Comparison of ENCODE assay signal across 18 cellular contexts in genomic region chr2:10913501-10914271, GRCh38. TPM values are rescaled to one million over a fixed set of nuclear protein-coding genes. Genes with fewer than 3 reads are reported as not detected.
DNase-seq lines count a peak whose midpoint lies in the region; ATAC-seq, FAIRE-seq and TF ChIP-seq lines count a peak whose summit lies in the region.
"Had no signal": no experiment of that assay in that cellular context is flagged by ENCODE, and none has a peak within 500 bp of the region (broad histone marks: within the 10 kb centered on the region; RNA-seq: fewer than 3 reads in every experiment).

No MANE protein-coding gene starts in this region.

- H3K23ac ChIP-seq in IMR-90 (ENCODE audit: low read depth, low read length) (no peak overlapping the region), neuronal stem cell (ENCODE audit: low read depth, low read length, poor library complexity) (peak overlapping the region; percentile 58)

- intact Hi-C loops in IMR-90 (cut with micrococcal nuclease), result loop anchor here (5.0 kb wide), 1 partner anchor 81 kb away; no protein-coding TSS in a partner anchor

- no peaks in the 10 kb centered on the region for H3K9me3 Mint-ChIP-seq in endothelial cell (ENCODE audit: unreplicated experiment)
- H3K9me3 Mint-ChIP-seq: CD8-positive, alpha-beta T cell had no signal

- dilution Hi-C loops in IMR-90 (cut with HindIII; ENCODE audit: low sequenced_read_pairs, unreplicated experiment), result no loop called here

- peak in 1 of 2 experiments; percentile 25; a peak in 3 of 6 replicates for ATAC-seq in A549
- no peak for ATAC-seq in IMR-90 (ENCODE audit: low read depth)
- no peak for ATAC-seq in GM21515 (IDR thresholded peaks at IDR 0.05; ENCODE audit: unreplicated experiment)
- ATAC-seq: CD8-positive, alpha-beta T cell had no signal

- no peak for DNase-seq in A549 (ENCODE audit: low read depth in 1 of 2, low spot score in 1 of 2)
- DNase-seq in IMR-90, result no peak
- DNase-seq in endothelial cell (ENCODE audit: low spot score), result no peak
- DNase-seq in neuronal stem cell (ENCODE audit: low spot score), result no peak
- DNase-seq in AG08396 (ENCODE audit: low spot score), result no peak
- DNase-seq in SKM-1 treated with dmso at 0.1 percent for 144 hours (lab: John Stamatoyannopoulos, UW; ENCODE audit: unreplicated experiment), result no peak
- DNase-seq in NCI-H1048 (lab: John Stamatoyannopoulos, UW), result no peak
- DNase-seq: activated CD4-positive, alpha-beta T cell treated with anti-CD3 and anti-CD28 coated beads for 1 hour; CD8-positive, alpha-beta T cell; central memory CD4-positive, alpha-beta T cell; DMS79; effector CD8-positive, alpha-beta T cell; NCI-H1930; NCI-H446 treated with DMSO at 0.1 percent for 48 hours; uterus had no signal

- H2BK12ac ChIP-seq in neuronal stem cell (ENCODE audit: low read length), result no peak overlapping the region

- FAIRE-seq in A549 (lab: Jason Lieb, UNC), result no peak

- H3K36me3 ChIP-seq in IMR-90 (ENCODE audit: control insufficient read depth, insufficient read depth, low read length) (no peaks in the 10 kb centered on the region), neuronal stem cell (replicated peaks in 1 of 2; ENCODE audit: control insufficient read depth in 2 of 2, insufficient read depth in 2 of 2, low read length in 2 of 2) (no peaks in the 10 kb centered on the region)
- H3K36me3 ChIP-seq: heart left ventricle, uterus had no signal

- H4K20me1 ChIP-seq in IMR-90 (ENCODE audit: insufficient read depth, low read length), result no peaks in the 10 kb centered on the region

- H2BK5ac ChIP-seq in IMR-90 (ENCODE audit: low read depth, low read length, poor library complexity, severe bottlenecking) (no peak overlapping the region), neuronal stem cell (ENCODE audit: low read length) (no peak overlapping the region)

- BruUV-seq in IMR-90 (replicated peaks; lab: Mats Ljungman, UMichigan), result no TSS peak

- H3K27ac ChIP-seq in A549, result 0 out of 6 replicates have a peak overlapping the region, but pooled peaks of 1 of the 2 experiments have one; percentile 34
- H3K27ac ChIP-seq in IMR-90 (ENCODE audit: insufficient read depth, low read length), result no peak overlapping the region
- H3K27ac ChIP-seq in neuronal stem cell (replicated peaks; ENCODE audit: low read length), result no peak overlapping the region
- H3K27ac ChIP-seq: heart left ventricle, uterus had no signal

- H3K4me2 ChIP-seq in A549 (peak overlapping the region; percentile 25; the same call in 1 of the 3 replicates), IMR-90 (ENCODE audit: low read depth, low read length) (no peak overlapping the region), neuronal stem cell (ENCODE audit: insufficient read depth, low read length, poor library complexity, severe bottlenecking) (no peak overlapping the region)

- H2BK20ac ChIP-seq in IMR-90 (ENCODE audit: low read depth, low read length), result no peak overlapping the region

- peak overlapping the region; percentile 47 for H2AK9ac ChIP-seq in IMR-90 (replicated peaks; ENCODE audit: low read depth, low read length, poor library complexity)

- H3K4me3 ChIP-seq in A549 (no peak overlapping the region), IMR-90 (ENCODE audit: insufficient read depth, low read depth, low read length) (no peak overlapping the region), neuronal stem cell (ENCODE audit: low read length in 2 of 2) (no peak overlapping the region)
- H3K4me3 ChIP-seq: heart left ventricle, uterus had no signal

- H4K8ac ChIP-seq in IMR-90 (ENCODE audit: low read depth in 2 of 2, low read length in 2 of 2), result no peak overlapping the region
- H4K8ac ChIP-seq in neuronal stem cell (ENCODE audit: low read depth, low read length), result no peak overlapping the region

- H3K79me1 ChIP-seq in IMR-90 (ENCODE audit: low read depth in 1 of 2, low read length in 2 of 2) (peaks cover 0 to 28% of the 10 kb centered on the region in 2 experiments; a peak in 2 of 4 replicates), neuronal stem cell (ENCODE audit: low read depth, low read length) (no peaks in the 10 kb centered on the region)

- no peak for TF ChIP-seq EP300 in A549 (IDR thresholded peaks at IDR 0.05)

- POLR2A ChIA-PET in A549 (lab: Yijun Ruan, JAX), result no interaction called here
- POLR2A ChIA-PET in IMR-90 (lab: Charles Lee; ENCODE audit: unreplicated experiment), result no interaction called here

- no peak overlapping the region for H3K18ac ChIP-seq in IMR-90 (ENCODE audit: low read depth, low read length)
- H3K18ac ChIP-seq in neuronal stem cell (ENCODE audit: low read length), result peak overlapping the region; percentile 58

- H3K4me1 ChIP-seq in A549, result peaks cover 13% of the 10 kb centered on the region
- peaks cover 2% of the 10 kb centered on the region; the same call in 1 of the 2 replicates for H3K4me1 ChIP-seq in IMR-90 (ENCODE audit: control insufficient read depth, insufficient read depth, low read length)
- peaks cover 8 to 11% of the 10 kb centered on the region in 2 donors for H3K4me1 ChIP-seq in neuronal stem cell (ENCODE audit: control insufficient read depth in 2 of 2, insufficient read depth in 1 of 2, low read depth in 1 of 2, low read length in 2 of 2)
- H3K4me1 ChIP-seq: uterus had no signal

- TF ChIP-seq CTCF in A549 (IDR thresholded peaks at IDR 0.05) (no peak), IMR-90 (conservative IDR thresholded peaks at IDR 0.05; ENCODE audit: low read depth, low read length) (no peak), endothelial cell (IDR thresholded peaks at IDR 0.05; ENCODE audit: unreplicated experiment) (no peak)

- TF ChIP-seq POLR2A in A549 (IDR thresholded peaks at IDR 0.05; ENCODE audit: low read length) (no peak), IMR-90 (IDR thresholded peaks at IDR 0.05; ENCODE audit: low read depth, low read length) (no peak)

- peaks cover 24% of the 10 kb centered on the region for H3K27me3 Mint-ChIP-seq in endothelial cell (ENCODE audit: unreplicated experiment)

- peaks cover 7% of the 10 kb centered on the region for H3K9me1 ChIP-seq in IMR-90 (ENCODE audit: insufficient read depth, low read length)

- H2BK120ac ChIP-seq in IMR-90 (ENCODE audit: low read depth, low read length) (peak overlapping the region; percentile 44), neuronal stem cell (ENCODE audit: low read depth, low read length) (no peak overlapping the region)

- H2AFZ ChIP-seq in IMR-90 (replicated peaks; ENCODE audit: low read length, poor library complexity) (peak overlapping the region; percentile 61), neuronal stem cell (ENCODE audit: low read length) (no peak overlapping the region)

- H3K36me3 Mint-ChIP-seq in endothelial cell (ENCODE audit: low read depth, unreplicated experiment), result peaks cover 18% of the 10 kb centered on the region
- H3K36me3 Mint-ChIP-seq: CD8-positive, alpha-beta T cell had no signal

- H3K9me3 ChIP-seq in A549, result no peaks in the 10 kb centered on the region
- no peaks in the 10 kb centered on the region for H3K9me3 ChIP-seq in IMR-90 (ENCODE audit: control insufficient read depth, insufficient read depth, low read length)
- peaks cover 7 to 12% of the 10 kb centered on the region in 2 donors for H3K9me3 ChIP-seq in neuronal stem cell (replicated peaks in 1 of 2; ENCODE audit: control insufficient read depth in 2 of 2, insufficient read depth in 1 of 2, low read depth in 1 of 2, low read length in 2 of 2)
- H3K9me3 ChIP-seq: heart left ventricle, uterus had no signal

- no peak overlapping the region for H3K14ac ChIP-seq in IMR-90 (replicated peaks; ENCODE audit: low read depth, low read length)
- peak overlapping the region; percentile 44 for H3K14ac ChIP-seq in neuronal stem cell (ENCODE audit: low read length)

- H4K5ac ChIP-seq in IMR-90 (ENCODE audit: low read depth, low read length), result no peak overlapping the region

- CTCF ChIA-PET in A549 (lab: Yijun Ruan, JAX), result interaction anchor here (0.9 to 10.2 kb wide), 13 partner anchors 15 to 672 kb away, joined by 3 to 123 read pairs (median 10); a partner anchor contains a TSS
- CTCF ChIA-PET in IMR-90 (lab: Yijun Ruan, JAX), result interaction anchor here (1.5 to 1.9 kb wide), 2 partner anchors 12 to 13 kb away, joined by 3 to 7 read pairs; no protein-coding TSS in a partner anchor

- H2BK15ac ChIP-seq in IMR-90 (ENCODE audit: low read depth, low read length) (no peak overlapping the region), neuronal stem cell (ENCODE audit: low read length) (no peak overlapping the region)

- H3K56ac ChIP-seq in IMR-90 (ENCODE audit: extremely low read depth, insufficient read depth, low read length), result no peak overlapping the region

- no peak overlapping the region for H3K9ac ChIP-seq in IMR-90 (ENCODE audit: low read depth, low read length)
- peak overlapping the region; percentile 1 for H3K9ac ChIP-seq in neuronal stem cell (ENCODE audit: low read depth, low read length, poor library complexity)

- H3K4me3 Mint-ChIP-seq in endothelial cell (ENCODE audit: unreplicated experiment), result peak overlapping the region; percentile 89

- H2AK5ac ChIP-seq in IMR-90 (ENCODE audit: low read depth, low read length), result peak overlapping the region; percentile 10; the same call in 1 of the 2 replicates
- peak overlapping the region; percentile 88 for H2AK5ac ChIP-seq in neuronal stem cell (ENCODE audit: low read depth, low read length)

- 85% methylated on average over 34 of the region's 38 CpGs for WGBS in A549 (ENCODE audit: missing lambda C conversion rate)
- WGBS in IMR-90 (ENCODE audit: extremely low coverage in 2 of 2, insufficient read length in 1 of 2), 2 experiments, result 90% methylated on average over 7 of the region's 38 CpGs; no CpG with 5 or more reads in 1 of the 2 experiments
- WGBS in neuronal stem cell (ENCODE audit: extremely low coverage in 2 of 2, insufficient read length in 2 of 2, insufficient replicate concordance in 1 of 2), 2 donors, result no CpG with 5 or more reads among the region's 38 CpGs

- H4K91ac ChIP-seq in IMR-90 (ENCODE audit: insufficient read depth, low read depth, low read length) (no peak overlapping the region; the same call in 1 of the 2 replicates), neuronal stem cell (ENCODE audit: low read depth, low read length, poor library complexity) (no peak overlapping the region)

- H3K27ac Mint-ChIP-seq in endothelial cell (ENCODE audit: unreplicated experiment), result no peak overlapping the region
- H3K27ac Mint-ChIP-seq: CD8-positive, alpha-beta T cell had no signal

- peaks cover 25% of the 10 kb centered on the region for H3K4me1 Mint-ChIP-seq in endothelial cell (ENCODE audit: unreplicated experiment)

- H3K27me3 ChIP-seq in IMR-90 (ENCODE audit: control insufficient read depth, insufficient read depth, low read length), result no peaks in the 10 kb centered on the region
- H3K27me3 ChIP-seq in neuronal stem cell (ENCODE audit: control insufficient read depth in 3 of 3, insufficient read depth in 3 of 3, low read depth in 1 of 3, low read length in 3 of 3), result peaks cover 6 to 35% (median 18%) of the 10 kb centered on the region in 3 experiments

- TF ChIP-seq RAD21 in A549 (conservative IDR thresholded peaks at IDR 0.05 in 1 of 2, IDR thresholded peaks at IDR 0.05 in 1 of 2) (no peak), IMR-90 (IDR thresholded peaks at IDR 0.05; ENCODE audit: low read length) (no peak)

- in situ Hi-C loops in IMR-90 (cut with MboI; ENCODE audit: low sequenced_read_pairs), result no loop called here

- H3K4ac ChIP-seq in IMR-90 (ENCODE audit: low read depth, low read length) (no peak overlapping the region), neuronal stem cell (ENCODE audit: low read length) (no peak overlapping the region)

RNA-seq across cellular contexts. Expression of gene KCNF1, which starts 2.0 kb away (rescaled TPM):
- 4.4 and 5.6 TPM in 2 replicates for polyA plus RNA-seq in A549 (2011; rRNA removed)
- 16.6 and 23.6 TPM in 2 replicates for polyA plus RNA-seq in A549 (2012; cell fraction: cytosol; rRNA removed)
- 19.0 and 25.7 TPM in 2 replicates for polyA plus RNA-seq in A549 (2012; cell fraction: nucleus; rRNA removed)
- polyA plus RNA-seq in A549 (2017; fragmentation: RNase III; extraction: RNeasy Plus Mini Kit Qiagen cat#74134 plus additional on column Dnase treatment), result 3.7 to 4.2 TPM (median 4.0 TPM) in 3 replicates
- polyA minus RNA-seq in A549 (2011; rRNA and poly(A)+ RNA removed), result 8.1 and 10.3 TPM in 2 replicates
- total RNA-seq in IMR-90 (2012; rRNA removed), result 0.54 and 0.56 TPM in 2 replicates
- polyA plus RNA-seq in IMR-90 (2012; rRNA removed), result 1.4 TPM in 2 replicates
- polyA plus RNA-seq in IMR-90 (2012; cell fraction: cytosol; rRNA removed), result 0.61 and 2.1 TPM in 2 replicates
- 0.88 and 2.2 TPM in 2 replicates for polyA plus RNA-seq in IMR-90 (2012; cell fraction: nucleus; rRNA removed; ENCODE audit: low replicate concordance)
- 8.4 TPM for total RNA-seq in endothelial cell (ENCODE audit: unreplicated experiment)
- polyA plus RNA-seq in neuronal stem cell (2013, experiment 1 of 2), result 0.14 TPM
- 0.08 TPM for polyA plus RNA-seq in neuronal stem cell (2013, experiment 2 of 2)
- total RNA-seq: CD8-positive, alpha-beta T cell; T-helper 2 cell treated with Interferon-gamma antibody and Interleukin-4, amounts not matched to agents 100 ng/mL and 5 ng/mL, for 36 hours had no signal
